ENCODE assay signal across 1 cellular context in genomic region chr16:86975445-86975844, GRCh38.
TF ChIP-seq lines count a peak whose summit lies in the region.

No MANE protein-coding gene starts in this region.

TF ChIP-seq in SK-N-SH, 30 proteins besides CTCF, POLR2A, EP300 and RAD21 (continued from another document):
- TF ChIP-seq, protein P1, sequence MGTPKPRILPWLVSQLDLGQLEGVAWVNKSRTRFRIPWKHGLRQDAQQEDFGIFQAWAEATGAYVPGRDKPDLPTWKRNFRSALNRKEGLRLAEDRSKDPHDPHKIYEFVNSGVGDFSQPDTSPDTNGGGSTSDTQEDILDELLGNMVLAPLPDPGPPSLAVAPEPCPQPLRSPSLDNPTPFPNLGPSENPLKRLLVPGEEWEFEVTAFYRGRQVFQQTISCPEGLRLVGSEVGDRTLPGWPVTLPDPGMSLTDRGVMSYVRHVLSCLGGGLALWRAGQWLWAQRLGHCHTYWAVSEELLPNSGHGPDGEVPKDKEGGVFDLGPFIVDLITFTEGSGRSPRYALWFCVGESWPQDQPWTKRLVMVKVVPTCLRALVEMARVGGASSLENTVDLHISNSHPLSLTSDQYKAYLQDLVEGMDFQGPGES (IDR thresholded peaks at IDR 0.05; ENCODE audit: low read depth, low read length): no peak
- no peak for TF ChIP-seq RFX5 (IDR thresholded peaks at IDR 0.05; ENCODE audit: low read length)
- TF ChIP-seq NRF1 (IDR thresholded peaks at IDR 0.05; ENCODE audit: low read depth, low read length): no peak
- TF ChIP-seq CHD2 (IDR thresholded peaks at IDR 0.05; ENCODE audit: low read length, partially characterized antibody): no peak
- TF ChIP-seq USF1 (IDR thresholded peaks at IDR 0.05; ENCODE audit: borderline replicate concordance, low read depth): peak; percentile 95
- no peak for TF ChIP-seq YY1 (IDR thresholded peaks at IDR 0.05; ENCODE audit: low read depth)
- TF ChIP-seq RCOR1 (IDR thresholded peaks at IDR 0.05; ENCODE audit: low read length): no peak
- no peak for TF ChIP-seq MEF2A (IDR thresholded peaks at IDR 0.05; ENCODE audit: borderline replicate concordance, low read depth)
